ENCODE assay signal across 14 cellular contexts in genomic region chr4:99635601-99636000, GRCh38. TPM values are rescaled to one million over a fixed set of nuclear protein-coding genes. Genes with fewer than 3 reads are reported as not detected.
"Had no signal": no experiment of that assay in that cellular context is flagged by ENCODE, and none has a peak within 500 bp of the region (broad histone marks: within the 10 kb centered on the region; RNA-seq: fewer than 3 reads in every experiment).

No MANE protein-coding gene starts in this region.

- H3K4me1 Mint-ChIP-seq: stimulated activated naive B cell treated with anti-CD40 and anti-IgM and Interleukin-4, amounts not matched to agents 10 μg/mL and 1 μg/mL and 100 μg/mL, for 72 hours had no signal

- H3K4me3 ChIP-seq: esophagus muscularis mucosa had no signal

- H3K9me3 ChIP-seq: esophagus muscularis mucosa had no signal

- H3K4me3 Mint-ChIP-seq: activated CD8-positive, alpha-beta T cell treated with anti-CD3 and anti-CD28 coated beads for 36 hours; activated T-cell treated with anti-CD3 and anti-CD28 coated beads, Interleukin-2, amount 50 U/mL, for 72 hours; nephron; stimulated activated naive B cell treated with anti-CD40 and anti-IgM and Interleukin-4, amounts not matched to agents 10 μg/mL and 1 μg/mL and 100 μg/mL, for 72 hours had no signal

- H3K36me3 Mint-ChIP-seq: stimulated activated naive B cell treated with anti-CD40 and anti-IgM and Interleukin-4, amounts not matched to agents 10 μg/mL and 1 μg/mL and 100 μg/mL, for 72 hours had no signal

- H3K9me3 Mint-ChIP-seq: activated CD8-positive, alpha-beta T cell treated with anti-CD3 and anti-CD28 coated beads for 36 hours; activated T-cell treated with anti-CD3 and anti-CD28 coated beads, Interleukin-2, amount 50 U/mL, for 72 hours; nephron; stimulated activated naive B cell treated with anti-CD40 and anti-IgM and Interleukin-4, amounts not matched to agents 10 μg/mL and 1 μg/mL and 100 μg/mL, for 72 hours had no signal

- DNase-seq: activated CD8-positive, alpha-beta memory T cell treated with anti-CD3 and anti-CD28 coated beads, Interleukin-2, amount 50 U/mL, for 4 hours; activated CD8-positive, alpha-beta T cell treated with anti-CD3 and anti-CD28 coated beads for 36 hours; activated T-cell treated with anti-CD3 and anti-CD28 coated beads, Interleukin-2, amount 50 U/mL, for 72 hours; aorta; left ventricle myocardium superior; mesendoderm; stimulated activated CD4-positive, alpha-beta T cell treated with anti-CD3 and anti-CD28 coated beads, Interleukin-2, amount 100 ng/mL, for 24 hours; stimulated activated naive B cell treated with anti-CD40 and anti-IgM and Interleukin-4, amounts not matched to agents 10 μg/mL and 1 μg/mL and 100 μg/mL, for 72 hours; trophoblast cell had no signal

- H3K27me3 ChIP-seq: esophagus muscularis mucosa had no signal

- H3K36me3 ChIP-seq: esophagus muscularis mucosa had no signal

- H3K27ac Mint-ChIP-seq: activated CD8-positive, alpha-beta T cell treated with anti-CD3 and anti-CD28 coated beads for 36 hours; activated T-cell treated with anti-CD3 and anti-CD28 coated beads, Interleukin-2, amount 50 U/mL, for 72 hours; nephron; stimulated activated naive B cell treated with anti-CD40 and anti-IgM and Interleukin-4, amounts not matched to agents 10 μg/mL and 1 μg/mL and 100 μg/mL, for 72 hours had no signal

- ATAC-seq: activated CD8-positive, alpha-beta T cell treated with anti-CD3 and anti-CD28 coated beads for 36 hours; activated T-cell treated with anti-CD3 and anti-CD28 coated beads, Interleukin-2, amount 50 U/mL, for 72 hours; left ventricle myocardium superior; sciatic nerve; stimulated activated naive B cell treated with anti-CD40 and anti-IgM and Interleukin-4, amounts not matched to agents 10 μg/mL and 1 μg/mL and 100 μg/mL, for 72 hours had no signal

RNA-seq across cellular contexts. Expression of gene C4orf54, which starts 22.0 kb away (rescaled TPM):
- total RNA-seq: activated CD8-positive, alpha-beta T cell treated with anti-CD3 and anti-CD28 coated beads for 36 hours; activated T-cell treated with anti-CD3 and anti-CD28 coated beads, Interleukin-2, amount 50 U/mL, for 72 hours; omental fat pad; pulmonary artery endothelial cell; sciatic nerve had no signal
